In the genomic region with DNA sequence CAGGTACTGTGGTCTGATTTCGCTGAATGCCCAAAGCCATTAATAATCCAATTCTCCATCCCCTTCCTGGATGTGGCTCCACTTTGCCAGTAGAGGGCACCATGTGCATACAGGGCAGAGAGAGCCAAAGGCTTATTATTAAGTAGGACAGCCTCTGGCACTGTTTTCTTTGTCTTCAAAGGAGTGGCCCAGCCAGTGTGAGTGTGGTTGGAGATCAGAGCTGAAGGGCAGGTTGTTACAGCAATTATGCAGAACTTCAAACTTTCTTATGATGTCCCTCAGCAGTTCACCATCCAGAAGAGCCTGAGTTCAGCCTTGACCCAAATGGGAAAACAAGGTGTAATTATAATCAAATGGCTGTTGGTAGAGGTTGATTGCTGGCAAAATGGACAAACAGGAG, we compare ENCODE assay signal across 8 cellular contexts. TPM values are rescaled to one million over a fixed set of nuclear protein-coding genes. Genes with fewer than 3 reads are reported as not detected.
DNase-seq lines count a peak whose midpoint lies in the region; TF ChIP-seq lines count a peak whose summit lies in the region.

No MANE protein-coding gene starts in this region.

- H3K4me1 ChIP-seq in prostate gland (replicated peaks) = no peaks in the 10 kb centered on the region

- H3K4me3 ChIP-seq in GM12864 (ENCODE audit: low read depth, low read length) (no peak overlapping the region), H7 (ENCODE audit: insufficient read depth, low read depth, low read length) (no peak overlapping the region), prostate gland (no peak overlapping the region)

- peaks cover 6% of the 10 kb centered on the region for H3K4me1 Mint-ChIP-seq in activated naive CD4-positive, alpha-beta T cell treated with anti-CD3 and anti-CD28 coated beads, Interleukin-2, amount 10 ng/mL, durations not matched to agents 7 days and 5 days

- peak; percentile 86 for TF ChIP-seq CTCF in GM12864 (IDR thresholded peaks at IDR 0.05; ENCODE audit: low read depth, low read length, missing control alignments)
- peak; percentile 84 for TF ChIP-seq CTCF in RWPE1 (conservative IDR thresholded peaks at IDR 0.05; ENCODE audit: low read depth)
- TF ChIP-seq CTCF in prostate gland (IDR thresholded peaks at IDR 0.05) = peak; percentile 45 to 81 (median 66)

- CTCF ChIA-PET in RWPE1 (lab: Yijun Ruan, JAX) = interaction anchor here (0.6 to 2.0 kb wide), 16 partner anchors 10 to 1626 kb away, joined by 3 to 14 read pairs (median 4); no protein-coding TSS in a partner anchor
- CTCF ChIA-PET in activated naive CD4-positive, alpha-beta T cell treated with anti-CD3 and anti-CD28 coated beads, Interleukin-2, amount 10 ng/mL, durations not matched to agents 7 days and 5 days (lab: Charles Lee) = interaction anchor here (0.8 to 7.1 kb wide), 33 partner anchors 10 to 469 kb away, joined by 3 to 109 read pairs (median 4); partner anchors contain the start of genes C9orf85 and CEMIP2

- H3K27me3 ChIP-seq in H7 (ENCODE audit: control insufficient read depth, insufficient read depth, low read length) (no peaks in the 10 kb centered on the region), prostate gland (replicated peaks; ENCODE audit: insufficient read depth) (no peaks in the 10 kb centered on the region)

- intact Hi-C loops in prostate gland (cut with DNase I) = loop anchor here (5.0 to 10.0 kb wide), 3 partner anchors 170 to 468 kb away; no protein-coding TSS in a partner anchor

- no peak overlapping the region for H3K4me3 Mint-ChIP-seq in activated naive CD4-positive, alpha-beta T cell treated with anti-CD3 and anti-CD28 coated beads, Interleukin-2, amount 10 ng/mL, durations not matched to agents 7 days and 5 days

- no peak overlapping the region for H3K27ac ChIP-seq in RWPE1
- no peak overlapping the region for H3K27ac ChIP-seq in prostate gland

- WGBS in prostate gland = 23% methylated on average over 1 of the region's 1 CpG

- no peaks in the 10 kb centered on the region for H3K9me3 ChIP-seq in prostate gland

- H3K9me3 Mint-ChIP-seq in activated naive CD4-positive, alpha-beta T cell treated with anti-CD3 and anti-CD28 coated beads, Interleukin-2, amount 10 ng/mL, durations not matched to agents 7 days and 5 days = no peaks in the 10 kb centered on the region

- POLR2A ChIA-PET in RWPE1 (lab: Yijun Ruan, JAX; ENCODE audit: low non-redundant PET) = no interaction called here

- no peak for TF ChIP-seq POLR2A in prostate gland (IDR thresholded peaks at IDR 0.05)

- H3K36me3 Mint-ChIP-seq in activated naive CD4-positive, alpha-beta T cell treated with anti-CD3 and anti-CD28 coated beads, Interleukin-2, amount 10 ng/mL, durations not matched to agents 7 days and 5 days = peaks cover 2% of the 10 kb centered on the region

- H3K27me3 Mint-ChIP-seq in activated naive CD4-positive, alpha-beta T cell treated with anti-CD3 and anti-CD28 coated beads, Interleukin-2, amount 10 ng/mL, durations not matched to agents 7 days and 5 days = peaks cover 5% of the 10 kb centered on the region

- DNase-seq in GM12864 (ENCODE audit: low read depth) (peak; percentile 22), H7 (peak; percentile 53), LHCN-M2 (ENCODE audit: low read depth) (peak; percentile 63), RWPE1 (ENCODE audit: low spot score) (peak; percentile 71), globus pallidus (ENCODE audit: low spot score) (peak; percentile 84), prostate gland (ENCODE audit: low spot score) (peak; percentile 63), cortex of kidney (lab: John Stamatoyannopoulos, UW) (no peak)
- peak; percentile 74 for DNase-seq in activated naive CD4-positive, alpha-beta T cell treated with anti-CD3 and anti-CD28 coated beads, Interleukin-2, amount 10 ng/mL, durations not matched to agents 7 days and 5 days

- H3K27ac Mint-ChIP-seq in activated naive CD4-positive, alpha-beta T cell treated with anti-CD3 and anti-CD28 coated beads, Interleukin-2, amount 10 ng/mL, durations not matched to agents 7 days and 5 days = no peak overlapping the region

- H3K36me3 ChIP-seq in H7 (replicated peaks; ENCODE audit: control insufficient read depth, insufficient read depth, low read length) = no peaks in the 10 kb centered on the region
- no peaks in the 10 kb centered on the region for H3K36me3 ChIP-seq in prostate gland

RNA-seq across cellular contexts. Expression of gene CEMIP2, which starts 38.6 kb away (rescaled TPM):
- total RNA-seq in H7 (2014; rRNA removed; shearing (Covaris generic)) = 21.8 and 27.2 TPM in 2 replicates
- total RNA-seq in LHCN-M2 (2014; rRNA removed) (19.8 and 25.7 TPM in 2 replicates), prostate gland (10 to 100 TPM; 20.4 to 86.5 TPM)
- polyA plus RNA-seq in LHCN-M2 (2012) = 16.4 TPM
